7 cellular contexts compared by ENCODE assay signal in genomic region chr22:43630451-43630850, GRCh38.
"Had no signal": no experiment of that assay in that cellular context is flagged by ENCODE, and none has a peak within 500 bp of the region (broad histone marks: within the 10 kb centered on the region; RNA-seq: fewer than 3 reads in every experiment).

No MANE protein-coding gene starts in this region.

- H2AFZ ChIP-seq: GM23338 had no signal

- H3K4me3 ChIP-seq: GM23338 had no signal

- H3K27ac ChIP-seq: HL-60 had no signal

- DNase-seq: H9, HCEC 1CT, HFFc6, KBM-7 had no signal

- H3K4me2 ChIP-seq: GM23338 had no signal

- ATAC-seq: GM23338, HepG2 had no signal
